In genomic region chr10:23067939-23068775, GRCh38 we compare ENCODE assay signal across 8 cellular contexts. TPM values are rescaled to one million over a fixed set of nuclear protein-coding genes. Genes with fewer than 3 reads are reported as not detected.
DNase-seq lines count a peak whose midpoint lies in the region; ATAC-seq and TF ChIP-seq lines count a peak whose summit lies in the region.

No MANE protein-coding gene starts in this region.

- H3K27ac ChIP-seq in dorsolateral prefrontal cortex: peak overlapping the region in 23 of 59 donors; percentile 2 to 79 (median 40)

- DNase-seq in NCI-H524 treated with DMSO at 0.1 percent for 48 hours (lab: John Stamatoyannopoulos, UW): peak; percentile 8
- DNase-seq in activated CD4-positive, alpha-beta T cell treated with anti-CD3 and anti-CD28 coated beads, Interleukin-2, amount 50 U/mL, for 4 hours: peak; percentile 53 to 56
- peak; percentile 63 to 89 (median 80) for DNase-seq in dorsolateral prefrontal cortex
- DNase-seq in lung microvascular endothelial cell (ENCODE audit: low read depth in 2 of 2): peak; percentile 69 to 75
- peak; percentile 25 for DNase-seq in stimulated activated CD8-positive, alpha-beta memory T cell treated with anti-CD3 and anti-CD28 coated beads, Interleukin-15, amount 100 ng/mL, for 1 hour (ENCODE audit: low read depth)

- H3K4me3 ChIP-seq in dorsolateral prefrontal cortex: no peak overlapping the region

- H3K27me3 ChIP-seq in dorsolateral prefrontal cortex: no peaks in the 10 kb centered on the region

- peak; percentile 87 for TF ChIP-seq CTCF in GM12873 (IDR thresholded peaks at IDR 0.05; ENCODE audit: insufficient read depth, low read depth, low read length, missing control alignments)
- peak; percentile 65 to 96 (median 85) for TF ChIP-seq CTCF in dorsolateral prefrontal cortex (IDR thresholded peaks at IDR 0.05 in 54 of 56, conservative IDR thresholded peaks at IDR 0.05 in 2 of 56; ENCODE audit: low read depth in 1 of 56, partially characterized antibody in 56 of 56)

- peak; percentile 45 for ATAC-seq in HG03039 (IDR thresholded peaks at IDR 0.05; ENCODE audit: unreplicated experiment)
- no peak for ATAC-seq in GM19324 (IDR thresholded peaks at IDR 0.05; ENCODE audit: low FRiP score, unreplicated experiment)

- intact Hi-C loops in dorsolateral prefrontal cortex (cut with DNase I): loop anchor here (2.0 to 10.0 kb wide), 9 partner anchors 66 to 1573 kb away; partner anchors contain the start of gene DNAJC1 (in 1 of the 2)

RNA-seq across cellular contexts. Expression of gene MSRB2, which starts 27.2 kb away (rescaled TPM):
- total RNA-seq in dorsolateral prefrontal cortex (10 to 100 TPM; 18.8 to 48.7 (median 33.9) TPM), lung microvascular endothelial cell (9.2 and 10.3 TPM in 2 replicates)

Comparison
In these comparisons a context has a peak if more than half of its experiments do, and no peak if none do; other contexts are left out.
1. DNase-seq: peak in every context shown above with its lines; median percentile 80 in dorsolateral prefrontal cortex; 72 in lung microvascular endothelial cell; 54 in activated CD4-positive, alpha-beta T cell treated with anti-CD3 and anti-CD28 coated beads, Interleukin-2, amount 50 U/mL, for 4 hours; 25 in stimulated activated CD8-positive, alpha-beta memory T cell treated with anti-CD3 and anti-CD28 coated beads, Interleukin-15, amount 100 ng/mL, for 1 hour; 8 in NCI-H524 treated with DMSO at 0.1 percent for 48 hours.